17 cellular contexts compared by ENCODE assay signal in the genomic region with DNA sequence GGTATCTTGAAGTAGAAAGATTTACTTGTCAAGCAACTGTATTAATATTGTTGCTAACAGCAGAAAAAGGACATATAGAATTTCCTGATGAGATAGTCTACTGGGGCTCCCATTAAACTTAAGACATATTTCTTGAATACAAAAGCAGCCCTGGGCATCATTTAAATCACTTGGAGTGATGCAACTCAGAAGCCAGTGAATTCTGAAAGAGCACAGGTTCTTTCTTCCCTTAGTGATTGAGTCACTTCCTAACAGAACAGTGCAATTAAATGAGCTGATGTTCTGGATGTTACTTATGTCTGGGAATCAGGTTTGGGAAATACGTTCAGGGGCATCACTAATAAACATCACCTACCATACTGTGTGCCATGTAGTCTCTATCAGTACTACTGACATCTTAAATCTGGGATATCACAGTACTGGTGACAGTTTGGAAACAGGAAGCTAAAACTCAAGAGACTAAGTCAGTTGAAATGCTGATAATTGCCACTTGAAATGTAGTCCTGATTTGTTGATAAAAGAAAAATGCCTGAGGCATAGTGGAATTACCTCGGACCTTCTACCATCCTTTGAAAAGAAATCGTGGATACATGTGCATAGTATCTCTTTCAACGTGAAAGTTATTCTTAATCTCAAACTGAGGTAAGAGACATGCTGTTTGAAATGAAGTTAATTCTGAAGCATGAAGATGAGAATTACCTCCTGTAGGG.
"Had no signal": no experiment of that assay in that cellular context is flagged by ENCODE, and none has a peak within 500 bp of the region (broad histone marks: within the 10 kb centered on the region; RNA-seq: fewer than 3 reads in every experiment).

No MANE protein-coding gene starts in this region.

- H3K4me3 Mint-ChIP-seq: activated CD4-positive, alpha-beta memory T cell treated with anti-CD3 and anti-CD28 coated beads, Interleukin-2, amount 10 ng/mL, durations not matched to agents 7 days and 5 days; activated naive CD8-positive, alpha-beta T cell treated with anti-CD3 and anti-CD28 coated beads, Interleukin-2, amount 50 U/mL, for 24 hours; activated T-cell treated with anti-CD3 and anti-CD28 coated beads, Interleukin-2, amount 50 U/mL, for 72 hours; nephron; stimulated activated memory B cell treated with anti-CD40 and anti-IgM and Interleukin-4, amounts not matched to agents 10 μg/mL and 1 μg/mL and 100 μg/mL, for 72 hours; T-helper 2 cell treated with Interferon-gamma antibody and Interleukin-4, amounts not matched to agents 5 μg/mL and 100 μg/mL, for 36 hours had no signal

- H3K36me3 Mint-ChIP-seq: stimulated activated memory B cell treated with anti-CD40 and anti-IgM and Interleukin-4, amounts not matched to agents 10 μg/mL and 1 μg/mL and 100 μg/mL, for 72 hours had no signal

- H3K27me3 Mint-ChIP-seq: activated CD4-positive, alpha-beta memory T cell treated with anti-CD3 and anti-CD28 coated beads, Interleukin-2, amount 10 ng/mL, durations not matched to agents 7 days and 5 days; activated naive CD8-positive, alpha-beta T cell treated with anti-CD3 and anti-CD28 coated beads, Interleukin-2, amount 50 U/mL, for 24 hours; stimulated activated memory B cell treated with anti-CD40 and anti-IgM and Interleukin-4, amounts not matched to agents 10 μg/mL and 1 μg/mL and 100 μg/mL, for 72 hours had no signal

- H3K27me3 ChIP-seq: right lobe of liver, spleen, tibial nerve had no signal

- H3K27ac ChIP-seq: coronary artery, epithelial cell of prostate, psoas muscle, right lobe of liver, spleen, tibial nerve had no signal

- ATAC-seq: activated naive CD8-positive, alpha-beta T cell treated with anti-CD3 and anti-CD28 coated beads, Interleukin-2, amount 50 U/mL, for 24 hours; activated T-cell treated with anti-CD3 and anti-CD28 coated beads, Interleukin-2, amount 50 U/mL, for 72 hours; psoas muscle; right lobe of liver; stimulated activated memory B cell treated with anti-CD40 and anti-IgM and Interleukin-4, amounts not matched to agents 10 μg/mL and 1 μg/mL and 100 μg/mL, for 72 hours had no signal

- H3K9me3 ChIP-seq: psoas muscle, right lobe of liver, spleen, tibial nerve had no signal

- H3K9me3 Mint-ChIP-seq: activated CD4-positive, alpha-beta memory T cell treated with anti-CD3 and anti-CD28 coated beads, Interleukin-2, amount 10 ng/mL, durations not matched to agents 7 days and 5 days; activated naive CD8-positive, alpha-beta T cell treated with anti-CD3 and anti-CD28 coated beads, Interleukin-2, amount 50 U/mL, for 24 hours; activated T-cell treated with anti-CD3 and anti-CD28 coated beads, Interleukin-2, amount 50 U/mL, for 72 hours; nephron; stimulated activated memory B cell treated with anti-CD40 and anti-IgM and Interleukin-4, amounts not matched to agents 10 μg/mL and 1 μg/mL and 100 μg/mL, for 72 hours; T-helper 2 cell treated with Interferon-gamma antibody and Interleukin-4, amounts not matched to agents 5 μg/mL and 100 μg/mL, for 36 hours had no signal

- DNase-seq: activated CD4-positive, alpha-beta memory T cell treated with anti-CD3 and anti-CD28 coated beads, Interleukin-2, amount 10 ng/mL, durations not matched to agents 7 days and 5 days; activated CD8-positive, alpha-beta memory T cell treated with anti-CD3 and anti-CD28 coated beads, Interleukin-2, amount 50 U/mL, for 4 hours; activated naive CD8-positive, alpha-beta T cell treated with anti-CD3 and anti-CD28 coated beads, Interleukin-2, amount 50 U/mL, for 24 hours; activated T-cell treated with anti-CD3 and anti-CD28 coated beads, Interleukin-2, amount 50 U/mL, for 72 hours; central memory CD4-positive, alpha-beta T cell; effector CD8-positive, alpha-beta T cell; glutamatergic neuron; psoas muscle; right lobe of liver; spleen; stimulated activated CD4-positive, alpha-beta T cell treated with anti-CD3 and anti-CD28 coated beads, Interleukin-1b, Interleukin-23, amount 100 ng/mL, for 48 hours had no signal

- H3K4me1 Mint-ChIP-seq: activated CD4-positive, alpha-beta memory T cell treated with anti-CD3 and anti-CD28 coated beads, Interleukin-2, amount 10 ng/mL, durations not matched to agents 7 days and 5 days; activated naive CD8-positive, alpha-beta T cell treated with anti-CD3 and anti-CD28 coated beads, Interleukin-2, amount 50 U/mL, for 24 hours; nephron; stimulated activated memory B cell treated with anti-CD40 and anti-IgM and Interleukin-4, amounts not matched to agents 10 μg/mL and 1 μg/mL and 100 μg/mL, for 72 hours had no signal

- H3K36me3 ChIP-seq: right lobe of liver, spleen, tibial nerve had no signal

- H3K4me3 ChIP-seq: coronary artery, psoas muscle, right lobe of liver, spleen, tibial nerve had no signal

- H3K27ac Mint-ChIP-seq: activated CD4-positive, alpha-beta memory T cell treated with anti-CD3 and anti-CD28 coated beads, Interleukin-2, amount 10 ng/mL, durations not matched to agents 7 days and 5 days; activated naive CD8-positive, alpha-beta T cell treated with anti-CD3 and anti-CD28 coated beads, Interleukin-2, amount 50 U/mL, for 24 hours; activated T-cell treated with anti-CD3 and anti-CD28 coated beads, Interleukin-2, amount 50 U/mL, for 72 hours; nephron; stimulated activated memory B cell treated with anti-CD40 and anti-IgM and Interleukin-4, amounts not matched to agents 10 μg/mL and 1 μg/mL and 100 μg/mL, for 72 hours; T-helper 2 cell treated with Interferon-gamma antibody and Interleukin-4, amounts not matched to agents 5 μg/mL and 100 μg/mL, for 36 hours had no signal

- H3K4me1 ChIP-seq: psoas muscle, right lobe of liver, spleen, tibial nerve had no signal
